8 cellular contexts compared by ENCODE assay signal in genomic region chr19:51338563-51339312, GRCh38. TPM values are rescaled to one million over a fixed set of nuclear protein-coding genes. Genes with fewer than 3 reads are reported as not detected.
DNase-seq lines count a peak whose midpoint lies in the region; ATAC-seq and TF ChIP-seq lines count a peak whose summit lies in the region.

No MANE protein-coding gene starts in this region.

- no peaks in the 10 kb centered on the region for H3K27me3 Mint-ChIP-seq in central memory CD8-positive, alpha-beta T cell

- no peaks in the 10 kb centered on the region for H3K36me3 ChIP-seq in kidney epithelial cell (ENCODE audit: control insufficient read depth, insufficient read depth, low read length)

- TF ChIP-seq CTCF in GM12872 (IDR thresholded peaks at IDR 0.05; ENCODE audit: insufficient read depth, low read depth, low read length) (peak; percentile 82), kidney epithelial cell (IDR thresholded peaks at IDR 0.05; ENCODE audit: insufficient read depth, low read length, poor library complexity, severe bottlenecking) (peak; percentile 79)

- DNase-seq in NCI-H2029 (lab: John Stamatoyannopoulos, UW) (peak; percentile 55), kidney epithelial cell (ENCODE audit: low read depth) (no peak)
- peak; percentile 70 to 76 for DNase-seq in central memory CD8-positive, alpha-beta T cell (ENCODE audit: low spot score in 2 of 2)
- peak; percentile 70 to 83 for DNase-seq in stimulated activated CD4-positive, alpha-beta T cell treated with anti-CD3 and anti-CD28 coated beads, Interleukin-15, amount 100 ng/mL, for 1 hour (ENCODE audit: low read depth in 1 of 2, low spot score in 1 of 2)

- peak overlapping the region; percentile 73 for H3K4me3 ChIP-seq in kidney epithelial cell (ENCODE audit: low read depth, low read length)

- peak overlapping the region; percentile 89 for H3K27ac Mint-ChIP-seq in central memory CD8-positive, alpha-beta T cell (ENCODE audit: low read depth)

- H3K27me3 ChIP-seq in kidney epithelial cell (ENCODE audit: control insufficient read depth, insufficient read depth, low read length): peaks cover 14% of the 10 kb centered on the region

- peaks cover 15% of the 10 kb centered on the region for H3K4me1 Mint-ChIP-seq in central memory CD8-positive, alpha-beta T cell

- ATAC-seq in HG02588 (IDR thresholded peaks at IDR 0.05; ENCODE audit: unreplicated experiment): peak; percentile 53
- peak; percentile 73 to 80 for ATAC-seq in activated CD4-positive, CD25-positive, alpha-beta regulatory T cell treated with anti-CD3 and anti-CD28 coated beads, Interleukin-2, amount 50 U/mL, for 24 hours
- ATAC-seq in central memory CD8-positive, alpha-beta T cell (replicated peaks; ENCODE audit: extremely low read depth, poor library complexity, severe bottlenecking): peak; percentile 83
- no peak for ATAC-seq in HG03139 (IDR thresholded peaks at IDR 0.05; ENCODE audit: unreplicated experiment)

- peaks cover 1% of the 10 kb centered on the region for H3K36me3 Mint-ChIP-seq in central memory CD8-positive, alpha-beta T cell (ENCODE audit: insufficient read depth)

- peak overlapping the region; percentile 91 for H3K4me3 Mint-ChIP-seq in central memory CD8-positive, alpha-beta T cell

- no peaks in the 10 kb centered on the region for H3K9me3 Mint-ChIP-seq in central memory CD8-positive, alpha-beta T cell

RNA-seq across cellular contexts. Expression of gene VSIG10L, which starts 3.2 kb away (rescaled TPM):
- total RNA-seq in kidney epithelial cell: 1.1 and 1.5 TPM in 2 replicates

RNA-seq across cellular contexts. Expression of gene IGLON5, which starts 27.3 kb away (rescaled TPM):
- total RNA-seq in kidney epithelial cell: 0.04 and 0.07 TPM in 2 replicates

RNA-seq across cellular contexts. Expression of gene ETFB, which starts 27.4 kb away (rescaled TPM):
- 29.8 and 36.9 TPM in 2 replicates for total RNA-seq in kidney epithelial cell

RNA-seq across cellular contexts. Expression of gene CLDND2, which starts 30.1 kb away (rescaled TPM):
- total RNA-seq in kidney epithelial cell: not detected in 2 replicates

RNA-seq across cellular contexts. Expression of gene NKG7, which starts 33.7 kb away (rescaled TPM):
- not detected in 2 replicates for total RNA-seq in kidney epithelial cell
